ENCODE assay signal across 12 cellular contexts in the genomic region with DNA sequence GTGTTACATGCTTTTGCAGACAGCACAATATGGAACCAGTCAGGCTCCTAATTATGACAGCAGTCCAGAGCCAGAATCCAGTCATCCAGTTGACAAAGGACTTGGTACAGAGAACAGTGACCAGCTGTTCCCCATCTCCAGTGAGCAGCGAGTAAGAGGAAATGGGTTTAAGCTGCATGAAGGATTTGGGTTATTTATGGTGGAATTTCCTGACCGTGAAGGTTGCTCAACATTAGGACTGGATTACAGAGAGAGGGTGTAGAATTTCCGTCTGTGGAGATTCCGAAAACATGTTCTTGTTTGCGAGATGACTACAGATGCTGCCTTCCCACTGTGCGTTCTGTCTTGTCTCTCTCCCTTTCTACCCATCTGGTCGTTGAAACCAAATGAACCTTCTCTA. TPM values are rescaled to one million over a fixed set of nuclear protein-coding genes. Genes with fewer than 3 reads are reported as not detected.
DNase-seq lines count a peak whose midpoint lies in the region; ATAC-seq, FAIRE-seq and TF ChIP-seq lines count a peak whose summit lies in the region.
"Had no signal": no experiment of that assay in that cellular context is flagged by ENCODE, and none has a peak within 500 bp of the region (broad histone marks: within the 10 kb centered on the region; RNA-seq: fewer than 3 reads in every experiment).

No MANE protein-coding gene starts in this region.

- CTCF ChIA-PET in AG04449 (lab: Yijun Ruan, JAX), result no interaction called here
- CTCF ChIA-PET in activated CD8-positive, alpha-beta memory T cell treated with anti-CD3 and anti-CD28 coated beads, Interleukin-2, amount 10 ng/mL, durations not matched to agents 7 days and 5 days (lab: Charles Lee), result no interaction called here

- peak; percentile 24 for DNase-seq in AG04449 (ENCODE audit: low read depth, low spot score)
- DNase-seq in HT1080 (ENCODE audit: low read depth), result peak; percentile 61
- DNase-seq in amniotic stem cell (lab: John Stamatoyannopoulos, UW), result peak; percentile 10
- no peak for DNase-seq in right lobe of liver
- no peak for DNase-seq in RCC 7860 (ENCODE audit: low spot score)
- DNase-seq in activated CD8-positive, alpha-beta memory T cell treated with anti-CD3 and anti-CD28 coated beads, Interleukin-2, amount 10 ng/mL, durations not matched to agents 7 days and 5 days, result no peak
- no peak for DNase-seq in NCI-H526 treated with DMSO at 0.1 percent for 48 hours (lab: John Stamatoyannopoulos, UW)
- DNase-seq: activated CD4-positive, alpha-beta T cell treated with anti-CD3 and anti-CD28 coated beads for 36 hours; NCI-H1092 treated with DMSO at 0.1 percent for 48 hours; RPMI8226 had no signal

- H3K4me1 ChIP-seq in right lobe of liver, result no peaks in the 10 kb centered on the region
- H3K4me1 ChIP-seq: BLaER1 had no signal

- no peaks in the 10 kb centered on the region for H3K27me3 ChIP-seq in right lobe of liver
- H3K27me3 ChIP-seq: BLaER1 had no signal

- H3K36me3 Mint-ChIP-seq in activated CD8-positive, alpha-beta memory T cell treated with anti-CD3 and anti-CD28 coated beads, Interleukin-2, amount 10 ng/mL, durations not matched to agents 7 days and 5 days, result no peaks in the 10 kb centered on the region

- POLR2A ChIA-PET in AG04449 (lab: Yijun Ruan, JAX), result no interaction called here

- WGBS in right lobe of liver (ENCODE audit: insufficient coverage, low coverage, low lambda C conversion rate, missing lambda C conversion rate), result 49% methylated on average over 4 of the region's 7 CpGs

- no peak overlapping the region for H3K27ac ChIP-seq in right lobe of liver
- H3K27ac ChIP-seq: BLaER1 had no signal

- H3K4me3 ChIP-seq in AG04449 (ENCODE audit: low read depth, low read length), result no peak overlapping the region
- no peak overlapping the region for H3K4me3 ChIP-seq in right lobe of liver
- H3K4me3 ChIP-seq: BLaER1 had no signal

- no peak for FAIRE-seq in RCC 7860 (lab: Jason Lieb, UNC)

- intact Hi-C loops in right lobe of liver (cut with DNase I), result no loop called here

- H3K4me3 Mint-ChIP-seq in activated CD8-positive, alpha-beta memory T cell treated with anti-CD3 and anti-CD28 coated beads, Interleukin-2, amount 10 ng/mL, durations not matched to agents 7 days and 5 days, result no peak overlapping the region
- H3K4me3 Mint-ChIP-seq: activated CD4-positive, alpha-beta T cell treated with anti-CD3 and anti-CD28 coated beads for 36 hours had no signal

- H3K27me3 Mint-ChIP-seq in activated CD8-positive, alpha-beta memory T cell treated with anti-CD3 and anti-CD28 coated beads, Interleukin-2, amount 10 ng/mL, durations not matched to agents 7 days and 5 days, result no peaks in the 10 kb centered on the region

- no peak for TF ChIP-seq POLR2A in right lobe of liver (IDR thresholded peaks at IDR 0.05)

- H3K9me3 ChIP-seq in right lobe of liver, result no peaks in the 10 kb centered on the region
- H3K9me3 ChIP-seq: BLaER1 had no signal

- no peak overlapping the region for H3K27ac Mint-ChIP-seq in activated CD8-positive, alpha-beta memory T cell treated with anti-CD3 and anti-CD28 coated beads, Interleukin-2, amount 10 ng/mL, durations not matched to agents 7 days and 5 days
- H3K27ac Mint-ChIP-seq: activated CD4-positive, alpha-beta T cell treated with anti-CD3 and anti-CD28 coated beads for 36 hours had no signal

- H3K4me1 Mint-ChIP-seq in activated CD8-positive, alpha-beta memory T cell treated with anti-CD3 and anti-CD28 coated beads, Interleukin-2, amount 10 ng/mL, durations not matched to agents 7 days and 5 days, result peaks cover 2% of the 10 kb centered on the region

- peak in 3 of 4 donors; percentile 38 to 54 (median 54) for ATAC-seq in right lobe of liver
- no peak for ATAC-seq in HG03378 (IDR thresholded peaks at IDR 0.05; ENCODE audit: unreplicated experiment)
- no peak for ATAC-seq in activated CD8-positive, alpha-beta memory T cell treated with anti-CD3 and anti-CD28 coated beads, Interleukin-2, amount 10 ng/mL, durations not matched to agents 7 days and 5 days
- ATAC-seq: activated CD4-positive, alpha-beta T cell treated with anti-CD3 and anti-CD28 coated beads for 36 hours had no signal

- H3K9me3 Mint-ChIP-seq in activated CD8-positive, alpha-beta memory T cell treated with anti-CD3 and anti-CD28 coated beads, Interleukin-2, amount 10 ng/mL, durations not matched to agents 7 days and 5 days (ENCODE audit: low read depth), result no peaks in the 10 kb centered on the region

- TF ChIP-seq CTCF in AG04449 (IDR thresholded peaks at IDR 0.05; ENCODE audit: insufficient read depth, low read length, missing control alignments) (no peak), right lobe of liver (IDR thresholded peaks at IDR 0.05) (no peak)

- no peaks in the 10 kb centered on the region for H3K36me3 ChIP-seq in right lobe of liver
- H3K36me3 ChIP-seq: BLaER1 had no signal

RNA-seq across cellular contexts. Expression of a gene that starts 24.5 kb away (rescaled TPM):
- total RNA-seq in HT1080 (2014; rRNA removed; shearing (Covaris generic)), result not detected in 2 replicates
- polyA plus RNA-seq in HT1080 (2015; cell fraction: cytosol; rRNA removed), result 0.03 TPM in 1 of 2 replicates, not detected in the other
- 0.07 TPM in 1 of 2 replicates, not detected in the other for polyA plus RNA-seq in HT1080 (2015; cell fraction: nucleus; rRNA removed)
- under 1 TPM; 0.14 to 0.25 (median 0.18) TPM for total RNA-seq in right lobe of liver
- total RNA-seq in activated CD8-positive, alpha-beta memory T cell treated with anti-CD3 and anti-CD28 coated beads, Interleukin-2, amount 10 ng/mL, durations not matched to agents 7 days and 5 days, result 1 to 10 TPM in 1 of 2 experiments, under 1 TPM in 1; 0.44 to 4.0 TPM

Comparison
In these comparisons a context has a peak if more than half of its experiments do, and no peak if none do; other contexts are left out.
1. DNase-seq: peak in AG04449 (single experiment), HT1080 (single experiment) and amniotic stem cell (single experiment); none in right lobe of liver (0 of 3), RCC 7860 (single experiment), activated CD8-positive, alpha-beta memory T cell treated with anti-CD3 and anti-CD28 coated beads, Interleukin-2, amount 10 ng/mL, durations not matched to agents 7 days and 5 days (single experiment) and NCI-H526 treated with DMSO at 0.1 percent for 48 hours (single experiment).
2. ATAC-seq: peak in right lobe of liver (3 of 4); none in HG03378 (single experiment) and activated CD8-positive, alpha-beta memory T cell treated with anti-CD3 and anti-CD28 coated beads, Interleukin-2, amount 10 ng/mL, durations not matched to agents 7 days and 5 days (single experiment).